16 cellular contexts compared by ENCODE assay signal in genomic region chr1:155569988-155570592, GRCh38. TPM values are rescaled to one million over a fixed set of nuclear protein-coding genes. Genes with fewer than 3 reads are reported as not detected.
DNase-seq lines count a peak whose midpoint lies in the region; ATAC-seq and TF ChIP-seq lines count a peak whose summit lies in the region.
"Had no signal": no experiment of that assay in that cellular context is flagged by ENCODE, and none has a peak within 500 bp of the region (broad histone marks: within the 10 kb centered on the region; RNA-seq: fewer than 3 reads in every experiment).

No MANE protein-coding gene starts in this region.

- intact Hi-C loops in CD14-positive monocyte (cut with micrococcal nuclease) (loop anchor here in 1 of 2 donors (10.0 kb wide), 1 partner anchor 85 kb away; no protein-coding TSS in a partner anchor), left colon (cut with DNase I, micrococcal nuclease) (loop anchor here in 1 of 2 donors (10.0 kb wide), 1 partner anchor 235 kb away; no protein-coding TSS in a partner anchor)

- H3K27me3 Mint-ChIP-seq in CD14-positive monocyte (ENCODE audit: low read depth in 3 of 3), result no peaks in the 10 kb centered on the region
- H3K27me3 Mint-ChIP-seq: activated CD4-positive, alpha-beta memory T cell treated with anti-CD3 and anti-CD28 coated beads, Interleukin-2, amount 10 ng/mL, durations not matched to agents 7 days and 5 days; stimulated activated naive B cell treated with anti-CD40 and anti-IgM and Interleukin-4, amounts not matched to agents 10 μg/mL and 1 μg/mL and 100 μg/mL, for 72 hours had no signal

- no peak overlapping the region for H3K4me3 Mint-ChIP-seq in CD14-positive monocyte
- H3K4me3 Mint-ChIP-seq: activated CD4-positive, alpha-beta memory T cell treated with anti-CD3 and anti-CD28 coated beads, Interleukin-2, amount 10 ng/mL, durations not matched to agents 7 days and 5 days; stimulated activated naive B cell treated with anti-CD40 and anti-IgM and Interleukin-4, amounts not matched to agents 10 μg/mL and 1 μg/mL and 100 μg/mL, for 72 hours had no signal

- H3K4me3 ChIP-seq in NB4 (ENCODE audit: low read depth, low read length), result no peak overlapping the region
- no peak overlapping the region for H3K4me3 ChIP-seq in cardiac fibroblast (replicated peaks in 1 of 2; ENCODE audit: low read depth in 2 of 2, low read length in 2 of 2)
- H3K4me3 ChIP-seq: dorsolateral prefrontal cortex, gastrocnemius medialis had no signal

- ATAC-seq in left colon, result no peak
- ATAC-seq: gastrocnemius medialis; stimulated activated naive B cell treated with anti-CD40 and anti-IgM and Interleukin-4, amounts not matched to agents 10 μg/mL and 1 μg/mL and 100 μg/mL, for 72 hours had no signal

- H3K36me3 Mint-ChIP-seq in CD14-positive monocyte, result peaks cover 12 to 19% of the 10 kb centered on the region in 2 donors

- TF ChIP-seq CTCF in CD14-positive monocyte (IDR thresholded peaks at IDR 0.05), result no peak
- TF ChIP-seq CTCF in NB4 (IDR thresholded peaks at IDR 0.05; ENCODE audit: low read depth, low read length), result no peak
- no peak for TF ChIP-seq CTCF in cardiac fibroblast (IDR thresholded peaks at IDR 0.05; ENCODE audit: low read depth, low read length)

- H3K4me1 Mint-ChIP-seq in CD14-positive monocyte, result peaks cover 14% of the 10 kb centered on the region

- peaks cover 0 to 2% (median 0%) of the 10 kb centered on the region in 7 donors for H3K9me3 Mint-ChIP-seq in CD14-positive monocyte
- H3K9me3 Mint-ChIP-seq: activated CD4-positive, alpha-beta memory T cell treated with anti-CD3 and anti-CD28 coated beads, Interleukin-2, amount 10 ng/mL, durations not matched to agents 7 days and 5 days; stimulated activated naive B cell treated with anti-CD40 and anti-IgM and Interleukin-4, amounts not matched to agents 10 μg/mL and 1 μg/mL and 100 μg/mL, for 72 hours had no signal

- no peak for TF ChIP-seq POLR2A in NB4 (IDR thresholded peaks at IDR 0.05; ENCODE audit: extremely low read depth, insufficient read length)

- peak overlapping the region in 3 of 7 donors; percentile 3 to 79 (median 13) for H3K27ac Mint-ChIP-seq in CD14-positive monocyte
- H3K27ac Mint-ChIP-seq: activated CD4-positive, alpha-beta memory T cell treated with anti-CD3 and anti-CD28 coated beads, Interleukin-2, amount 10 ng/mL, durations not matched to agents 7 days and 5 days had no signal

- peak; percentile 53 for DNase-seq in CD14-positive monocyte (ENCODE audit: low spot score)
- DNase-seq in NB4 (ENCODE audit: low read depth), result peak; percentile 35
- peak; percentile 70 to 95 for DNase-seq in cardiac fibroblast (ENCODE audit: low read depth in 2 of 2)
- DNase-seq in myocyte (ENCODE audit: low read depth), result peak; percentile 23
- DNase-seq in left colon, result no peak
- no peak for DNase-seq in HK-2 (ENCODE audit: unreplicated experiment)
- no peak for DNase-seq in dedifferentiated amniotic fluid mesenchymal stem cell (ENCODE audit: extremely low spot score)
- DNase-seq: activated CD4-positive, alpha-beta memory T cell treated with anti-CD3 and anti-CD28 coated beads, Interleukin-2, amount 10 ng/mL, durations not matched to agents 7 days and 5 days; activated effector memory CD4-positive, alpha-beta T cell treated with anti-CD3 and anti-CD28 coated beads, Interleukin-2, amount 50 U/mL, for 16 hours; aorta; C1 segment of cervical spinal cord; DND-41; dorsolateral prefrontal cortex; gastrocnemius medialis; NCI-H510A treated with DMSO at 0.1 percent for 48 hours; stimulated activated naive B cell treated with anti-CD40 and anti-IgM and Interleukin-4, amounts not matched to agents 10 μg/mL and 1 μg/mL and 100 μg/mL, for 72 hours had no signal

RNA-seq across cellular contexts. Expression of gene ASH1L, which starts 7.5 kb away (rescaled TPM):
- polyA plus RNA-seq in CD14-positive monocyte, result 1 to 10 TPM; 2.7 to 5.6 TPM
- total RNA-seq in myocyte (33.8 and 34.4 TPM in 2 replicates), left colon (10 to 100 TPM; 50.4 to 53.9 TPM)
- 9.8 TPM for polyA plus RNA-seq in myocyte (2012)

RNA-seq across cellular contexts. Expression of gene MSTO1, which starts 39.9 kb away (rescaled TPM):
- 1 to 10 TPM; 3.8 to 4.8 TPM for polyA plus RNA-seq in CD14-positive monocyte
- total RNA-seq in myocyte (18.9 and 19.4 TPM in 2 replicates), left colon (10 to 100 TPM; 14.6 to 19.6 TPM)
- polyA plus RNA-seq in myocyte (2012), result 48.1 TPM

Comparison
In these comparisons a context has a peak if more than half of its experiments do, and no peak if none do; other contexts are left out.
1. DNase-seq: peak in CD14-positive monocyte (single experiment), NB4 (single experiment), cardiac fibroblast (2 of 2) and myocyte (single experiment); none in left colon (0 of 2), HK-2 (single experiment) and dedifferentiated amniotic fluid mesenchymal stem cell (single experiment).